In the genomic region with DNA sequence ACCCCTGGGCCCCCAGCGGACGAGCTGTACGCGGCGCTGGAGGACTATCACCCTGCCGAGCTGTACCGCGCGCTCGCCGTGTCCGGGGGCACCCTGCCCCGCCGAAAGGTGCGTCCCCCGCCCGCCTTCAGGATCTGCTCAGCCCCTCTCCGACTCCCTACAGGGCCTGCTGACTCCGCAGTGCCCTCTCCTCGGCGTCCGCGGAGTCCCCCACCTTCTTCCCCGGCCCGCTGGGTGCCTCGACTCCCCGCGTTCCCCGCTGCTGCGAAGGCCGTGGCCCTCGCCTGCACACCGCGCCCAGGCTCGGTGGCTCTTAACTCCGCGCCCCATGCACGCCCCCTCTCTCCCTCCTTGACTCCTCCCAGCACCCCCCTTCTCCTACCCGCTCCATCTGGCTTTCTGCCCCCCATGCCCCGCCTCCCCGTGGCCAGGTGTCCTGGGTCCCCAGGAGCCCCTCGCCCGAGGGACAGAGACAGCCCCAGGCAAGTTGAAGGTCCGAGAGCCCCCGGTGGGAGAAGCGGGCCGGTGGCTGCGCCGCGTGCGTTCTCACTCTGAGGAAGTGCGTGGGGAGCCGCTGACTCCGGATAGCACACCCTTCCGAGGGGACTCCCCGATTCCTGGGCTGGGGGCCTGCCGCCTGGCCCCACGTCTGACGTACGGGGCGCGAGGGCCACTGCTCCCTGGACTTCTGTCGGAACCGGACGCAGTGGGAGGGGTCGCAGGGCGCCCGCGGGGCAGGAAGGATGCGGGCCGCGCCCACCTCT, we compare ENCODE assay signal across 9 cellular contexts. TPM values are rescaled to one million over a fixed set of nuclear protein-coding genes. Genes with fewer than 3 reads are reported as not detected.
A peak's percentile ranks its signal among the peaks of the same experiment; 100 is the strongest.
DNase-seq lines count a peak whose midpoint lies in the region; ATAC-seq and TF ChIP-seq lines count a peak whose summit lies in the region.
"Had no signal": no experiment of that assay in that cellular context is flagged by ENCODE, and none has a peak within 500 bp of the region (broad histone marks: within the 10 kb centered on the region; RNA-seq: fewer than 3 reads in every experiment).

No MANE protein-coding gene starts in this region.

- no peaks in the 10 kb centered on the region for H3K36me3 ChIP-seq in sigmoid colon

- peak overlapping the region; percentile 74 to 85 (median 82) for H3K27ac ChIP-seq in sigmoid colon
- H3K27ac ChIP-seq: 22Rv1 had no signal

- no peak for TF ChIP-seq EP300 in sigmoid colon (IDR thresholded peaks at IDR 0.05)

- no peak for TF ChIP-seq CTCF in sigmoid colon (IDR thresholded peaks at IDR 0.05)

- 4 to 20% methylated on average over 72 of the region's 72 CpGs for WGBS in sigmoid colon, 2 donors

- no peaks in the 10 kb centered on the region for H3K9me3 ChIP-seq in sigmoid colon

- intact Hi-C loops in left cardiac atrium (cut with DNase I) (loop anchor here in 1 of 2 donors (10.0 kb wide), 1 partner anchor 117 kb away; no protein-coding TSS in a partner anchor), sigmoid colon (cut with DNase I) (no loop called here)

- DNase-seq in DMS 273 (lab: John Stamatoyannopoulos, UW; ENCODE audit: unreplicated experiment) = peak; percentile 36
- DNase-seq in DMS 273 treated with DMSO at 0.1 percent for 48 hours (lab: John Stamatoyannopoulos, UW) = no peak
- peak; percentile 83 for DNase-seq in activated effector memory CD4-positive, alpha-beta T cell treated with anti-CD3 and anti-CD28 coated beads, Interleukin-2, amount 50 U/mL, for 16 hours
- peak; percentile 83 for DNase-seq in left cardiac atrium
- DNase-seq in sigmoid colon = peak; percentile 80

- no peak for TF ChIP-seq POLR2A in sigmoid colon (IDR thresholded peaks at IDR 0.05)

- H3K27me3 ChIP-seq in sigmoid colon = peaks cover 12 to 43% (median 37%) of the 10 kb centered on the region in 3 donors

- H3K4me3 ChIP-seq in sigmoid colon = peak overlapping the region; percentile 59 to 72 (median 64)

- ATAC-seq in left cardiac atrium = peak; percentile 29 to 35
- ATAC-seq in HG02981 (IDR thresholded peaks at IDR 0.05; ENCODE audit: unreplicated experiment) = no peak
- no peak for ATAC-seq in GM18909 (IDR thresholded peaks at IDR 0.05; ENCODE audit: poor library complexity, unreplicated experiment)
- no peak for ATAC-seq in GM18502 (IDR thresholded peaks at IDR 0.05; ENCODE audit: poor library complexity, unreplicated experiment)

- peaks cover 0 to 45% (median 35%) of the 10 kb centered on the region in 4 donors for H3K4me1 ChIP-seq in sigmoid colon

RNA-seq across cellular contexts. Expression of a gene that starts 0.6 kb away (rescaled TPM):
- 10 to 100 TPM; 25.3 to 44.0 TPM for total RNA-seq in left cardiac atrium
- 10 to 100 TPM in 2 of 4 donors, 1 to 10 TPM in 2; 9.2 to 11.1 (median 10.1) TPM for total RNA-seq in sigmoid colon
- 10 to 100 TPM in 1 of 3 donors, 1 to 10 TPM in 2; 4.2 to 17.0 (median 4.9) TPM for polyA plus RNA-seq in sigmoid colon

RNA-seq across cellular contexts. Expression of a gene that starts 43.9 kb away (rescaled TPM):
- 100 to 1,000 TPM in 1 of 2 donors, 10 to 100 TPM in 1; 85.6 to 172 TPM for total RNA-seq in left cardiac atrium
- 100 to 1,000 TPM in 3 of 4 donors, 10 to 100 TPM in 1; 41.7 to 276 (median 167) TPM for total RNA-seq in sigmoid colon
- 10 to 100 TPM; 31.2 to 65.9 (median 45.0) TPM for polyA plus RNA-seq in sigmoid colon

RNA-seq across cellular contexts. Expression of a gene that starts 55.8 kb away (rescaled TPM):
- 10 to 100 TPM; 13.0 to 19.3 TPM for total RNA-seq in left cardiac atrium
- 1 to 10 TPM; 7.2 to 9.8 (median 8.6) TPM for total RNA-seq in sigmoid colon
- 10 to 100 TPM; 10.8 to 30.7 (median 11.1) TPM for polyA plus RNA-seq in sigmoid colon

Comparison
In these comparisons a context has a peak if more than half of its experiments do, and no peak if none do; other contexts are left out.
1. ATAC-seq: peak in left cardiac atrium (2 of 2); none in HG02981 (single experiment), GM18909 (single experiment) and GM18502 (single experiment).